30 cellular contexts compared by ENCODE assay signal in the genomic region with DNA sequence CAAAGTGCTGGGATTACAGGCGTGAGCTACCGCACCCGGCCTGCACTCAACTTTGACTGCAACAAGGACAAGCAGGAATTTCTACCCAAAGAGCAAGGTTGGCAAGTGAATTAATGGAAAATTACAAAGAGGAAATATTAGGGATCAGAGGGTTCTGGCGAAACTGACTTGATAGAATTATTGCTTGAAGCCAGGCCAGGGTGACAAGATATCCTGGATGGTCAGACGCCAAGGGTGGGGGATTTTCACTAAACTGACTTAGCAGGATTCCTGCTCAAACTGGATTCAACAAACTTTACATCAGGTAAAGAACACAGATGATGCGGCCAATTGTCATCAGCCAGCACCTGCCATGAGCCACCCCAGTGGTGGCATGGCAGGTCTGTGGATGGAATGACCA.
"Had no signal": no experiment of that assay in that cellular context is flagged by ENCODE, and none has a peak within 500 bp of the region (broad histone marks: within the 10 kb centered on the region; RNA-seq: fewer than 3 reads in every experiment).

No MANE protein-coding gene starts in this region.

- H3K9ac ChIP-seq: KMS-11, SK-N-SH had no signal

- H3K9me2 ChIP-seq: SK-N-SH had no signal

- H3K4me1 ChIP-seq: ascending aorta, Peyer's patch, SJSA1 had no signal

- ATAC-seq: activated T-cell treated with anti-CD3 and anti-CD28 coated beads, Interleukin-2, amount 50 U/mL, for 72 hours; activated T-helper 17 cell treated with anti-CD3 and anti-CD28 coated beads, Interleukin-2, amount 50 U/mL, for 72 hours; PC-3 had no signal

- H3K4me2 ChIP-seq: KMS-11, SK-N-SH had no signal

- H3K4me3 ChIP-seq: ascending aorta, cardiac muscle cell, Peyer's patch, SJSA1 had no signal

- H3K9me3 ChIP-seq: ascending aorta, Peyer's patch, SK-N-SH had no signal

- H3K27me3 ChIP-seq: ascending aorta, cardiac muscle cell, Peyer's patch, SJSA1 had no signal

- H3K27ac ChIP-seq: ascending aorta, cardiac muscle cell, KMS-11, Peyer's patch, SJSA1 had no signal

- DNase-seq: activated CD4-positive, alpha-beta T cell treated with anti-CD3 and anti-CD28 coated beads, Interleukin-2, amount 10 ng/mL, durations not matched to agents 24 days and 14 days; activated CD4-positive, alpha-beta T cell treated with anti-CD3 and anti-CD28 coated beads, Interleukin-2, amount 50 U/mL, for 4 hours; activated effector memory CD4-positive, alpha-beta T cell treated with anti-CD3 and anti-CD28 coated beads, Interleukin-2, amount 50 U/mL, for 16 hours; activated naive CD4-positive, alpha-beta T cell; activated naive CD4-positive, alpha-beta T cell treated with anti-CD3 and anti-CD28 coated beads, Interleukin-2, amount 50 U/mL, for 16 hours; activated naive CD8-positive, alpha-beta T cell treated with anti-CD3 and anti-CD28 coated beads for 36 hours; activated T-cell treated with anti-CD3 and anti-CD28 coated beads, Interleukin-2, amount 50 U/mL, for 1 hour; activated T-cell treated with anti-CD3 and anti-CD28 coated beads, Interleukin-2, amount 50 U/mL, for 72 hours; amniotic stem cell; NCI-H1092 treated with DMSO at 0.1 percent for 48 hours; NCI-H1417; NCI-H146; NCI-H187; NCI-H2029 treated with DMSO at 0.1 percent for 48 hours; NCI-H2107; NCI-H2171; NCI-H510A; NCI-H526; NCI-H748 treated with DMSO at 0.1 percent for 48 hours; NK-92 treated with Interleukin-12 subunit alpha and Interleukin-12 subunit beta, amount 100 ng/mL, for 24 hours; PC-3; RPMI8226; SHP77 treated with DMSO at 0.1 percent for 48 hours; SK-N-SH had no signal

- H3K36me3 ChIP-seq: ascending aorta, cardiac muscle cell, Peyer's patch, SJSA1 had no signal
